In genomic region chr18:47262397-47263196, GRCh38 we compare ENCODE assay signal across 23 cellular contexts. TPM values are rescaled to one million over a fixed set of nuclear protein-coding genes. Genes with fewer than 3 reads are reported as not detected.
DNase-seq lines count a peak whose midpoint lies in the region; ATAC-seq and TF ChIP-seq lines count a peak whose summit lies in the region.
"Had no signal": no experiment of that assay in that cellular context is flagged by ENCODE, and none has a peak within 500 bp of the region (broad histone marks: within the 10 kb centered on the region; RNA-seq: fewer than 3 reads in every experiment).

No MANE protein-coding gene starts in this region.

- H3K4me2 ChIP-seq in fibroblast of lung (ENCODE audit: extremely low read depth, insufficient read depth, low read length) (peak overlapping the region; percentile 44), neural progenitor cell (peak overlapping the region; percentile 100)

- peaks cover 82% of the 10 kb centered on the region for H3K27me3 Mint-ChIP-seq in neural progenitor cell (ENCODE audit: insufficient read depth, low read depth)

- peaks cover 83% of the 10 kb centered on the region for H3K27me3 ChIP-seq in ACC112 (ENCODE audit: insufficient read depth, low read length)
- peaks cover 100% of the 10 kb centered on the region for H3K27me3 ChIP-seq in HUES6 (ENCODE audit: control insufficient read depth, insufficient read depth, low read length)
- H3K27me3 ChIP-seq in fibroblast of lung (ENCODE audit: control insufficient read depth, insufficient read depth, low read length), result peaks cover 22% of the 10 kb centered on the region
- peaks cover 100% of the 10 kb centered on the region for H3K27me3 ChIP-seq in neural progenitor cell

- H3K4me1 Mint-ChIP-seq in neural progenitor cell, result peaks cover 9% of the 10 kb centered on the region
- H3K4me1 Mint-ChIP-seq: activated CD4-positive, alpha-beta memory T cell treated with anti-CD3 and anti-CD28 coated beads, Interleukin-2, amount 10 ng/mL, durations not matched to agents 7 days and 5 days; activated naive CD4-positive, alpha-beta T cell treated with anti-CD3 and anti-CD28 coated beads, Interleukin-2, amount 50 U/mL, for 24 hours had no signal

- TF ChIP-seq CTCF in fibroblast of lung (conservative IDR thresholded peaks at IDR 0.05 in 1 of 2, IDR thresholded peaks at IDR 0.05 in 1 of 2; ENCODE audit: low read depth in 1 of 2, low read length in 2 of 2) (no peak), neural progenitor cell (IDR thresholded peaks at IDR 0.05) (no peak)

- no peaks in the 10 kb centered on the region for H4K20me1 ChIP-seq in fibroblast of lung (ENCODE audit: control insufficient read depth, extremely low read depth, insufficient read depth, low read length)
- H4K20me1 ChIP-seq in neural progenitor cell (ENCODE audit: low read depth), result peaks cover 40% of the 10 kb centered on the region

- H3K4me3 ChIP-seq in ACC112 (ENCODE audit: low read depth, low read length), result peak overlapping the region; percentile 61; the same call in 1 of the 2 replicates
- peak overlapping the region; percentile 84 for H3K4me3 ChIP-seq in HUES6 (ENCODE audit: low read depth, low read length)
- H3K4me3 ChIP-seq in fibroblast of lung (replicated peaks in 1 of 4; ENCODE audit: control extremely low read depth in 1 of 4, insufficient read depth in 1 of 4, low read depth in 3 of 4, low read length in 4 of 4), result peak overlapping the region in 1 of 4 experiments; percentile 64
- peak overlapping the region; percentile 73 for H3K4me3 ChIP-seq in neural progenitor cell

- H3K4me3 Mint-ChIP-seq in neural progenitor cell, result peak overlapping the region; percentile 76
- H3K4me3 Mint-ChIP-seq: activated CD4-positive, alpha-beta memory T cell treated with anti-CD3 and anti-CD28 coated beads, Interleukin-2, amount 10 ng/mL, durations not matched to agents 7 days and 5 days; activated naive CD4-positive, alpha-beta T cell treated with anti-CD3 and anti-CD28 coated beads, Interleukin-2, amount 50 U/mL, for 24 hours; natural killer cell treated with Interleukin-12 subunit alpha and Interleukin-12 subunit beta and Interleukin-15 and Interleukin-18, amount 100 ng/mL, for 72 hours had no signal

- H3K36me3 ChIP-seq in ACC112 (ENCODE audit: insufficient read depth, low read length) (no peaks in the 10 kb centered on the region), HUES6 (ENCODE audit: control insufficient read depth, insufficient read depth, low read length) (no peaks in the 10 kb centered on the region), fibroblast of lung (ENCODE audit: control insufficient read depth, insufficient read depth, low read length) (no peaks in the 10 kb centered on the region), neural progenitor cell (no peaks in the 10 kb centered on the region)
- H3K36me3 ChIP-seq: right atrium auricular region, WERI-Rb-1 had no signal

- DNase-seq in fibroblast of lung (ENCODE audit: low read depth in 2 of 2) (no peak), neural progenitor cell (ENCODE audit: low spot score) (peak; percentile 33), CD1c-positive myeloid dendritic cell (ENCODE audit: extremely low spot score) (no peak)
- DNase-seq in activated CD8-positive, alpha-beta memory T cell treated with anti-CD3 and anti-CD28 coated beads, Interleukin-2, amount 50 U/mL, for 48 hours, result no peak
- DNase-seq: activated CD4-positive, alpha-beta memory T cell treated with anti-CD3 and anti-CD28 coated beads, Interleukin-2, amount 10 ng/mL, durations not matched to agents 7 days and 5 days; head of caudate nucleus; KBM-7; kidney glomerular epithelial cell; NCI-H1092; NCI-H2081; NCI-H510A treated with DMSO at 0.1 percent for 48 hours; stimulated activated naive CD4-positive, alpha-beta T cell treated with Interleukin-2 at 50 U/mL for 16 hours; T-cell had no signal

- H3K4me1 ChIP-seq in ACC112 (ENCODE audit: control insufficient read depth, insufficient read depth, low read length, unreplicated experiment) (no peaks in the 10 kb centered on the region), HUES6 (ENCODE audit: control insufficient read depth, insufficient read depth, low read length) (peaks cover 14% of the 10 kb centered on the region), fibroblast of lung (ENCODE audit: control insufficient read depth, extremely low read depth, insufficient read depth, low read length) (no peaks in the 10 kb centered on the region), neural progenitor cell (no peaks in the 10 kb centered on the region)

- H3K79me2 ChIP-seq in ACC112 (ENCODE audit: control insufficient read depth, insufficient read depth, low read length, unreplicated experiment) (no peaks in the 10 kb centered on the region), fibroblast of lung (ENCODE audit: control insufficient read depth, insufficient read depth, low read length) (no peaks in the 10 kb centered on the region), neural progenitor cell (ENCODE audit: low read depth) (no peaks in the 10 kb centered on the region)

- H3K9me3 ChIP-seq in HUES6 (ENCODE audit: control insufficient read depth, insufficient read depth, low read depth, low read length) (no peaks in the 10 kb centered on the region), fibroblast of lung (ENCODE audit: control insufficient read depth, insufficient read depth, low read depth, low read length) (no peaks in the 10 kb centered on the region), neural progenitor cell (ENCODE audit: low read depth) (no peaks in the 10 kb centered on the region)
- H3K9me3 ChIP-seq: right atrium auricular region had no signal

- H2AFZ ChIP-seq in ACC112 (ENCODE audit: low read length, unreplicated experiment) (no peak overlapping the region), fibroblast of lung (ENCODE audit: low read length) (no peak overlapping the region), neural progenitor cell (replicated peaks) (peak overlapping the region; percentile 97)

- no peak overlapping the region for H3K27ac ChIP-seq in ACC112 (ENCODE audit: low read depth, low read length)
- H3K27ac ChIP-seq in HUES6 (ENCODE audit: low read depth, low read length), result no peak overlapping the region
- H3K27ac ChIP-seq in fibroblast of lung (ENCODE audit: insufficient read depth, low read length), result no peak overlapping the region
- H3K27ac ChIP-seq in neural progenitor cell, result no peak overlapping the region
- H3K27ac ChIP-seq: right atrium auricular region, WERI-Rb-1 had no signal

- H3K27ac Mint-ChIP-seq in neural progenitor cell, result no peak overlapping the region
- H3K27ac Mint-ChIP-seq: activated CD4-positive, alpha-beta memory T cell treated with anti-CD3 and anti-CD28 coated beads, Interleukin-2, amount 10 ng/mL, durations not matched to agents 7 days and 5 days; activated naive CD4-positive, alpha-beta T cell treated with anti-CD3 and anti-CD28 coated beads, Interleukin-2, amount 50 U/mL, for 24 hours; natural killer cell treated with Interleukin-12 subunit alpha and Interleukin-12 subunit beta and Interleukin-15 and Interleukin-18, amount 100 ng/mL, for 72 hours had no signal

- H3K9ac ChIP-seq in HUES6 (ENCODE audit: low read length), result no peak overlapping the region
- no peak overlapping the region for H3K9ac ChIP-seq in fibroblast of lung (ENCODE audit: insufficient read depth, low read length)
- no peak overlapping the region for H3K9ac ChIP-seq in neural progenitor cell

- H3F3A ChIP-seq in neural progenitor cell (ENCODE audit: low read depth), result peaks cover 5% of the 10 kb centered on the region

- peaks cover 2% of the 10 kb centered on the region for H3K9me3 Mint-ChIP-seq in neural progenitor cell
- H3K9me3 Mint-ChIP-seq: activated CD4-positive, alpha-beta memory T cell treated with anti-CD3 and anti-CD28 coated beads, Interleukin-2, amount 10 ng/mL, durations not matched to agents 7 days and 5 days; activated naive CD4-positive, alpha-beta T cell treated with anti-CD3 and anti-CD28 coated beads, Interleukin-2, amount 50 U/mL, for 24 hours had no signal

- ATAC-seq in GM18511 (IDR thresholded peaks at IDR 0.05; ENCODE audit: unreplicated experiment) (no peak), GM18873 (IDR thresholded peaks at IDR 0.05; ENCODE audit: low FRiP score, unreplicated experiment) (no peak)
- ATAC-seq: HCT116; natural killer cell treated with Interleukin-12 subunit alpha and Interleukin-12 subunit beta and Interleukin-15 and Interleukin-18, amount 100 ng/mL, for 72 hours; T-cell had no signal

- no peaks in the 10 kb centered on the region for H3K36me3 Mint-ChIP-seq in neural progenitor cell
- H3K36me3 Mint-ChIP-seq: activated naive CD4-positive, alpha-beta T cell treated with anti-CD3 and anti-CD28 coated beads, Interleukin-2, amount 50 U/mL, for 24 hours; T-cell had no signal

RNA-seq across cellular contexts. Expression of gene SKOR2, which starts 11.1 kb away (rescaled TPM):
- total RNA-seq in fibroblast of lung (not detected in 2 replicates), neural progenitor cell (ENCODE audit: low replicate concordance) (not detected in 2 replicates)
- polyA plus RNA-seq in fibroblast of lung, result not detected in 2 replicates
- polyA plus RNA-seq in fibroblast of lung (2012), result not detected in 2 replicates
- polyA minus RNA-seq in fibroblast of lung (ENCODE audit: low replicate concordance), result not detected in 2 replicates
- total RNA-seq: activated CD4-positive, alpha-beta memory T cell treated with anti-CD3 and anti-CD28 coated beads, Interleukin-2, amount 10 ng/mL, durations not matched to agents 7 days and 5 days; Daoy; natural killer cell treated with Interleukin-12 subunit alpha and Interleukin-12 subunit beta and Interleukin-15 and Interleukin-18, amount 100 ng/mL, for 72 hours; right atrium auricular region; T-cell had no signal
